ENCODE assay signal across 1 cellular context in the genomic region with DNA sequence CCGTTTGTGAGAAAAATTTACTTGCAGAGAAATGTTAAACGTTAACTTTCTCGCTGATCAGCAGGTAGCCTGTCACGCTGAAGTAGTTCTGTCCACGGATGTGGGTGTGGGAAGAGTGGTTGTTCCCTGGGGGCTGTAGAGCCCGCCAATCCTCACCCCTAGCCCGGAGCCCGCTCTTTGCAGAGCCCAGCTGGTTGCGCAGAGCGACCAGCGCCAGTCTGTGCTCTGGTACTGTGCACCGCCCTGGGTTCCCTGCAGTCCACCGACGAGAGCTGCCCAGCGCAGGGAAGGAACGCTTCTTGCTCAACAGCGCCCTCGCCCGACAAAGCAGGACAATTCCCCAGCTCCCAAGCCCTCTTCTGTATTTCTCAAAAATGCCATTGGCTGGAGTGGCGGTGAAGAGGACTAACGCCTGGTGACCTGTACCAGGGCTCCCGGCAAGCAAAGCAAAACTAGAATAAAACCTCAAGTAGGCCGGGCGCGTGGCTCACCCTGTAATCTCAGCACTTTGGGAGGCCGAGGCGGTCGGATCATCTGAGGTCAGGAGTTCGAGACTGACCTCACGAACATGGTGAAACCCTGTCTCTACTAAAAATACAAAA.
TF ChIP-seq lines count a peak whose summit lies in the region.

No MANE protein-coding gene starts in this region.

TF ChIP-seq in GM12878, 131 proteins besides CTCF, POLR2A, EP300 and RAD21 (continues in another document):
- TF ChIP-seq IKZF2 (IDR thresholded peaks at IDR 0.05) (peak; percentile 49 to 62; a peak in 3 of 4 replicates), SREBF1 (IDR thresholded peaks at IDR 0.05; ENCODE audit: low read length) (no peak), ZNF217 (IDR thresholded peaks at IDR 0.05) (peak; percentile 65; the same call in 1 of the 2 replicates), NBN (IDR thresholded peaks at IDR 0.05) (peak; percentile 79; the same call in 1 of the 2 replicates), NFXL1 (IDR thresholded peaks at IDR 0.05; ENCODE audit: borderline replicate concordance) (no peak), ATF7 (IDR thresholded peaks at IDR 0.05; ENCODE audit: low read depth) (0 out of 2 replicates have a peak, but pooled peaks have one; percentile 28), SMC3 (IDR thresholded peaks at IDR 0.05; ENCODE audit: borderline replicate concordance, low read length) (peak; percentile 69), IRF4 (IDR thresholded peaks at IDR 0.05; ENCODE audit: low read depth, low read length) (0 out of 2 replicates have a peak, but pooled peaks have one; percentile 51), PAX5 (IDR thresholded peaks at IDR 0.05; ENCODE audit: borderline replicate concordance, low read depth, low read length) (no peak), RB1 (IDR thresholded peaks at IDR 0.05; ENCODE audit: borderline replicate concordance) (peak; percentile 84; the same call in 1 of the 2 replicates), BCL11A (IDR thresholded peaks at IDR 0.05; ENCODE audit: low read depth, low read length) (no peak), NR2F1 (conservative IDR thresholded peaks at IDR 0.05) (peak; percentile 35), ESRRA (IDR thresholded peaks at IDR 0.05; ENCODE audit: low read length) (0 out of 2 replicates have a peak, but pooled peaks have one; percentile 17), POU2F2 (IDR thresholded peaks at IDR 0.05; ENCODE audit: borderline replicate concordance, low read depth, low read length) (peak; percentile 36; the same call in 1 of the 3 replicates), TAF1 (IDR thresholded peaks at IDR 0.05; ENCODE audit: borderline replicate concordance, low read depth, low read length) (no peak), RBBP5 (conservative IDR thresholded peaks at IDR 0.05) (no peak), SMARCA5 (IDR thresholded peaks at IDR 0.05) (peak; percentile 90; the same call in 1 of the 2 replicates), POLR2AphosphoS2 (IDR thresholded peaks at IDR 0.05; ENCODE audit: low read depth, low read length) (no peak), SPI1 (IDR thresholded peaks at IDR 0.05; ENCODE audit: borderline replicate concordance, insufficient read depth, low read depth, low read length) (0 out of 2 replicates have a peak, but pooled peaks have one; percentile 10), CHD2 (IDR thresholded peaks at IDR 0.05; ENCODE audit: borderline replicate concordance, low read depth, low read length) (peak; percentile 34; the same call in 1 of the 2 replicates), MEF2B (IDR thresholded peaks at IDR 0.05; ENCODE audit: partially characterized antibody, poor library complexity, severe bottlenecking) (peak; percentile 91), MYC (IDR thresholded peaks at IDR 0.05; ENCODE audit: insufficient read depth, insufficient read length, insufficient replicate concordance, low read length, severe bottlenecking) (no peak), BACH1 (IDR thresholded peaks at IDR 0.05; ENCODE audit: borderline replicate concordance) (peak; percentile 21; the same call in 1 of the 2 replicates), SMAD5 (IDR thresholded peaks at IDR 0.05; ENCODE audit: low read depth) (no peak), IKZF1 (conservative IDR thresholded peaks at IDR 0.05) (peak; percentile 72), SRF (IDR thresholded peaks at IDR 0.05; ENCODE audit: low read depth in 2 of 2, low read length in 2 of 2) (no peak), NRF1 (conservative IDR thresholded peaks at IDR 0.05; ENCODE audit: low read depth, low read length) (no peak), YY1 (IDR thresholded peaks at IDR 0.05; ENCODE audit: low read depth, low read length) (0 out of 2 replicates have a peak, but pooled peaks have one; percentile 27), TCF12 (IDR thresholded peaks at IDR 0.05; ENCODE audit: low read depth, low read length) (no peak), KDM1A (IDR thresholded peaks at IDR 0.05; ENCODE audit: borderline replicate concordance) (no peak), CEBPB (IDR thresholded peaks at IDR 0.05; ENCODE audit: borderline replicate concordance in 1 of 2, low read depth in 2 of 2, low read length in 2 of 2) (no peak), ZNF24 (IDR thresholded peaks at IDR 0.05) (0 out of 2 replicates have a peak, but pooled peaks have one; percentile 19), EGR1 (IDR thresholded peaks at IDR 0.05; ENCODE audit: borderline replicate concordance in 1 of 2, low read depth in 2 of 2, low read length in 2 of 2) (no peak), LARP7 (IDR thresholded peaks at IDR 0.05) (peak; percentile 51; the same call in 1 of the 2 replicates), DPF2 (IDR thresholded peaks at IDR 0.05) (peak; percentile 59; the same call in 1 of the 2 replicates), BHLHE40 (IDR thresholded peaks at IDR 0.05; ENCODE audit: borderline replicate concordance in 1 of 2, low read depth in 2 of 2, low read length in 1 of 2) (peak; percentile 24 to 44; a peak in 2 of 4 replicates), MTA2 (IDR thresholded peaks at IDR 0.05; ENCODE audit: low read depth) (0 out of 2 replicates have a peak, but pooled peaks have one; percentile 52)
- TF ChIP-seq, protein P1, sequence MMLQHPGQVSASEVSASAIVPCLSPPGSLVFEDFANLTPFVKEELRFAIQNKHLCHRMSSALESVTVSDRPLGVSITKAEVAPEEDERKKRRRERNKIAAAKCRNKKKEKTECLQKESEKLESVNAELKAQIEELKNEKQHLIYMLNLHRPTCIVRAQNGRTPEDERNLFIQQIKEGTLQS (IDR thresholded peaks at IDR 0.05; ENCODE audit: borderline replicate concordance, extremely low read depth, low read depth, low read length), result no peak
- TF ChIP-seq, protein P2, sequence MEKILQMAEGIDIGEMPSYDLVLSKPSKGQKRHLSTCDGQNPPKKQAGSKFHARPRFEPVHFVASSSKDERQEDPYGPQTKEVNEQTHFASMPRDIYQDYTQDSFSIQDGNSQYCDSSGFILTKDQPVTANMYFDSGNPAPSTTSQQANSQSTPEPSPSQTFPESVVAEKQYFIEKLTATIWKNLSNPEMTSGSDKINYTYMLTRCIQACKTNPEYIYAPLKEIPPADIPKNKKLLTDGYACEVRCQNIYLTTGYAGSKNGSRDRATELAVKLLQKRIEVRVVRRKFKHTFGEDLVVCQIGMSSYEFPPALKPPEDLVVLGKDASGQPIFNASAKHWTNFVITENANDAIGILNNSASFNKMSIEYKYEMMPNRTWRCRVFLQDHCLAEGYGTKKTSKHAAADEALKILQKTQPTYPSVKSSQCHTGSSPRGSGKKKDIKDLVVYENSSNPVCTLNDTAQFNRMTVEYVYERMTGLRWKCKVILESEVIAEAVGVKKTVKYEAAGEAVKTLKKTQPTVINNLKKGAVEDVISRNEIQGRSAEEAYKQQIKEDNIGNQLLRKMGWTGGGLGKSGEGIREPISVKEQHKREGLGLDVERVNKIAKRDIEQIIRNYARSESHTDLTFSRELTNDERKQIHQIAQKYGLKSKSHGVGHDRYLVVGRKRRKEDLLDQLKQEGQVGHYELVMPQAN (conservative IDR thresholded peaks at IDR 0.05), result 0 out of 2 replicates have a peak, but pooled peaks have one; percentile 23
- TF ChIP-seq, protein P3, sequence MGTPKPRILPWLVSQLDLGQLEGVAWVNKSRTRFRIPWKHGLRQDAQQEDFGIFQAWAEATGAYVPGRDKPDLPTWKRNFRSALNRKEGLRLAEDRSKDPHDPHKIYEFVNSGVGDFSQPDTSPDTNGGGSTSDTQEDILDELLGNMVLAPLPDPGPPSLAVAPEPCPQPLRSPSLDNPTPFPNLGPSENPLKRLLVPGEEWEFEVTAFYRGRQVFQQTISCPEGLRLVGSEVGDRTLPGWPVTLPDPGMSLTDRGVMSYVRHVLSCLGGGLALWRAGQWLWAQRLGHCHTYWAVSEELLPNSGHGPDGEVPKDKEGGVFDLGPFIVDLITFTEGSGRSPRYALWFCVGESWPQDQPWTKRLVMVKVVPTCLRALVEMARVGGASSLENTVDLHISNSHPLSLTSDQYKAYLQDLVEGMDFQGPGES (IDR thresholded peaks at IDR 0.05), result peak; percentile 38; the same call in 1 of the 2 replicates
- TF ChIP-seq, protein P4, sequence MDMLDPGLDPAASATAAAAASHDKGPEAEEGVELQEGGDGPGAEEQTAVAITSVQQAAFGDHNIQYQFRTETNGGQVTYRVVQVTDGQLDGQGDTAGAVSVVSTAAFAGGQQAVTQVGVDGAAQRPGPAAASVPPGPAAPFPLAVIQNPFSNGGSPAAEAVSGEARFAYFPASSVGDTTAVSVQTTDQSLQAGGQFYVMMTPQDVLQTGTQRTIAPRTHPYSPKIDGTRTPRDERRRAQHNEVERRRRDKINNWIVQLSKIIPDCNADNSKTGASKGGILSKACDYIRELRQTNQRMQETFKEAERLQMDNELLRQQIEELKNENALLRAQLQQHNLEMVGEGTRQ (IDR thresholded peaks at IDR 0.05; ENCODE audit: borderline replicate concordance, low read depth, low read length), result no peak
- TF ChIP-seq, protein P5, sequence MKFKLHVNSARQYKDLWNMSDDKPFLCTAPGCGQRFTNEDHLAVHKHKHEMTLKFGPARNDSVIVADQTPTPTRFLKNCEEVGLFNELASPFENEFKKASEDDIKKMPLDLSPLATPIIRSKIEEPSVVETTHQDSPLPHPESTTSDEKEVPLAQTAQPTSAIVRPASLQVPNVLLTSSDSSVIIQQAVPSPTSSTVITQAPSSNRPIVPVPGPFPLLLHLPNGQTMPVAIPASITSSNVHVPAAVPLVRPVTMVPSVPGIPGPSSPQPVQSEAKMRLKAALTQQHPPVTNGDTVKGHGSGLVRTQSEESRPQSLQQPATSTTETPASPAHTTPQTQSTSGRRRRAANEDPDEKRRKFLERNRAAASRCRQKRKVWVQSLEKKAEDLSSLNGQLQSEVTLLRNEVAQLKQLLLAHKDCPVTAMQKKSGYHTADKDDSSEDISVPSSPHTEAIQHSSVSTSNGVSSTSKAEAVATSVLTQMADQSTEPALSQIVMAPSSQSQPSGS (IDR thresholded peaks at IDR 0.05; ENCODE audit: low read length), result no peak
- TF ChIP-seq, protein P6, sequence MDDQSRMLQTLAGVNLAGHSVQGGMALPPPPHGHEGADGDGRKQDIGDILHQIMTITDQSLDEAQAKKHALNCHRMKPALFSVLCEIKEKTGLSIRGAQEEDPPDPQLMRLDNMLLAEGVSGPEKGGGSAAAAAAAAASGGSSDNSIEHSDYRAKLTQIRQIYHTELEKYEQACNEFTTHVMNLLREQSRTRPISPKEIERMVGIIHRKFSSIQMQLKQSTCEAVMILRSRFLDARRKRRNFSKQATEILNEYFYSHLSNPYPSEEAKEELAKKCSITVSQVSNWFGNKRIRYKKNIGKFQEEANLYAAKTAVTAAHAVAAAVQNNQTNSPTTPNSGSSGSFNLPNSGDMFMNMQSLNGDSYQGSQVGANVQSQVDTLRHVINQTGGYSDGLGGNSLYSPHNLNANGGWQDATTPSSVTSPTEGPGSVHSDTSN (IDR thresholded peaks at IDR 0.05; ENCODE audit: insufficient replicate concordance, low read depth, low read length), result no peak
- TF ChIP-seq, protein P7, sequence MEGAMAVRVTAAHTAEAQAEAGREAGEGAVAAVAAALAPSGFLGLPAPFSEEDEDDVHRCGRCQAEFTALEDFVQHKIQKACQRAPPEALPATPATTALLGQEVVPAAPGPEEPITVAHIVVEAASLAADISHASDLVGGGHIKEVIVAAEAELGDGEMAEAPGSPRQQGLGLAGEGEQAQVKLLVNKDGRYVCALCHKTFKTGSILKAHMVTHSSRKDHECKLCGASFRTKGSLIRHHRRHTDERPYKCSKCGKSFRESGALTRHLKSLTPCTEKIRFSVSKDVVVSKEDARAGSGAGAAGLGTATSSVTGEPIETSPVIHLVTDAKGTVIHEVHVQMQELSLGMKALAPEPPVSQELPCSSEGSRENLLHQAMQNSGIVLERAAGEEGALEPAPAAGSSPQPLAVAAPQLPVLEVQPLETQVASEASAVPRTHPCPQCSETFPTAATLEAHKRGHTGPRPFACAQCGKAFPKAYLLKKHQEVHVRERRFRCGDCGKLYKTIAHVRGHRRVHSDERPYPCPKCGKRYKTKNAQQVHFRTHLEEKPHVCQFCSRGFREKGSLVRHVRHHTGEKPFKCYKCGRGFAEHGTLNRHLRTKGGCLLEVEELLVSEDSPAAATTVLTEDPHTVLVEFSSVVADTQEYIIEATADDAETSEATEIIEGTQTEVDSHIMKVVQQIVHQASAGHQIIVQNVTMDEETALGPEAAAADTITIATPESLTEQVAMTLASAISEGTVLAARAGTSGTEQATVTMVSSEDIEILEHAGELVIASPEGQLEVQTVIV (IDR thresholded peaks at IDR 0.05; ENCODE audit: borderline replicate concordance, partially characterized antibody), result no peak
- TF ChIP-seq, protein P8, sequence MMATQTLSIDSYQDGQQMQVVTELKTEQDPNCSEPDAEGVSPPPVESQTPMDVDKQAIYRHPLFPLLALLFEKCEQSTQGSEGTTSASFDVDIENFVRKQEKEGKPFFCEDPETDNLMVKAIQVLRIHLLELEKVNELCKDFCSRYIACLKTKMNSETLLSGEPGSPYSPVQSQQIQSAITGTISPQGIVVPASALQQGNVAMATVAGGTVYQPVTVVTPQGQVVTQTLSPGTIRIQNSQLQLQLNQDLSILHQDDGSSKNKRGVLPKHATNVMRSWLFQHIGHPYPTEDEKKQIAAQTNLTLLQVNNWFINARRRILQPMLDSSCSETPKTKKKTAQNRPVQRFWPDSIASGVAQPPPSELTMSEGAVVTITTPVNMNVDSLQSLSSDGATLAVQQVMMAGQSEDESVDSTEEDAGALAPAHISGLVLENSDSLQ (IDR thresholded peaks at IDR 0.05), result peak; percentile 46
- TF ChIP-seq, protein P9, sequence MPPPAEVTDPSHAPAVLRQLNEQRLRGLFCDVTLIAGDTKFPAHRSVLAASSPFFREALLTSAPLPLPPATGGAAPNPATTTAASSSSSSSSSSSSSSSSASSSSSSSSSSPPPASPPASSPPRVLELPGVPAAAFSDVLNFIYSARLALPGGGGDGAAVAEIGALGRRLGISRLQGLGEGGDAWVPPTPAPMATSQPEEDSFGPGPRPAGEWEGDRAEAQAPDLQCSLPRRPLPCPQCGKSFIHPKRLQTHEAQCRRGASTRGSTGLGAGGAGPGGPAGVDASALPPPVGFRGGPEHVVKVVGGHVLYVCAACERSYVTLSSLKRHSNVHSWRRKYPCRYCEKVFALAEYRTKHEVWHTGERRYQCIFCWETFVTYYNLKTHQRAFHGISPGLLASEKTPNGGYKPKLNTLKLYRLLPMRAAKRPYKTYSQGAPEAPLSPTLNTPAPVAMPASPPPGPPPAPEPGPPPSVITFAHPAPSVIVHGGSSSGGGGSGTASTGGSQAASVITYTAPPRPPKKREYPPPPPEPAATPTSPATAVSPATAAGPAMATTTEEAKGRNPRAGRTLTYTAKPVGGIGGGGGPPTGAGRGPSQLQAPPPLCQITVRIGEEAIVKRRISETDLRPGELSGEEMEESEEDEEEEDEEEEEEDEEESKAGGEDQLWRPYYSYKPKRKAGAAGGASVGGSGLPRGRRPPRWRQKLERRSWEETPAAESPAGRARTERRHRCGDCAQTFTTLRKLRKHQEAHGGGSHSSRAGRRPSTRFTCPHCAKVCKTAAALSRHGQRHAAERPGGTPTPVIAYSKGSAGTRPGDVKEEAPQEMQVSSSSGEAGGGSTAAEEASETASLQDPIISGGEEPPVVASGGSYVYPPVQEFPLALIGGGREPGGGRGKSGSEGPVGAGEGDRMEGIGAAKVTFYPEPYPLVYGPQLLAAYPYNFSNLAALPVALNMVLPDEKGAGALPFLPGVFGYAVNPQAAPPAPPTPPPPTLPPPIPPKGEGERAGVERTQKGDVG (CRISPR knock-in tag; IDR thresholded peaks at IDR 0.05), result no peak
